ENCODE assay signal across 21 cellular contexts in the genomic region with DNA sequence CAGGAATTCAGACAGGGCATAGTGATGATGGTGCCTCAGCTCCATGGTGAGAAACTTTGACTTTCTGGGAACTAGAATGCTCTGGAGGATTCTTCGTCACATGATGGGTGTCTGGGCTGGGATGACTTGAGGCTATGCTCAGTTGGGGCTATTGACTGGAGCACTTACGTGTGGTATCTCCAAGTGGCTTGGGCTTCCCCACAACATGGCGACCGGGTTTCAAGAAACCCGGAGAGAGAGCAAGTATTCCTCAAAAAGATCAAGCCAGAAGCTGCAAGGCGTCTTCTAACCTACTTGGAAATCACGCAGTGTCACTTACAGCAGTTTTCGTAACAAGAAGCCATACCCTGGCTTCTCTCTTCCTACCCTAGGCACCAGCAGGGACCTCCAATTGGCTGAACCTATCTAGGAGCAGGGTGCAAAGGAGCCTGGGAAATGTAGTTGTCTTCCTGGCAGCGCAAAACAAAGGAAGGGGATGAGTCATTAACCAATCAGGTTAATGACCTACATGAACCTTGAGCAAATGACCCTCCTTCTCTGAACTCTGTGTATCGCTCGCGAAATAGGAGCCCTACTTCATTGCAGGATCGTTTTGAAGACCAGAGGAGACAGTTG. TPM values are rescaled to one million over a fixed set of nuclear protein-coding genes. Genes with fewer than 3 reads are reported as not detected.
DNase-seq lines count a peak whose midpoint lies in the region; ATAC-seq lines count a peak whose summit lies in the region.
"Had no signal": no experiment of that assay in that cellular context is flagged by ENCODE, and none has a peak within 500 bp of the region (broad histone marks: within the 10 kb centered on the region; RNA-seq: fewer than 3 reads in every experiment).

No MANE protein-coding gene starts in this region.

- peak overlapping the region; percentile 41 for H3K27ac Mint-ChIP-seq in activated CD4-positive, alpha-beta T cell treated with anti-CD3 and anti-CD28 coated beads for 36 hours
- peak overlapping the region; percentile 1 for H3K27ac Mint-ChIP-seq in T-helper 17 cell
- peak overlapping the region in 8 of 10 donors; percentile 15 to 84 (median 56) for H3K27ac Mint-ChIP-seq in naive thymus-derived CD8-positive, alpha-beta T cell
- H3K27ac Mint-ChIP-seq in stimulated activated naive CD8-positive, alpha-beta T cell treated with anti-CD3 and anti-CD28 coated beads, Interleukin-15, amount 100 ng/mL, for 72 hours, result no peak overlapping the region
- H3K27ac Mint-ChIP-seq: brain; T-helper 2 cell treated with Interferon-gamma antibody and Interleukin-4, amounts not matched to agents 5 μg/mL and 100 μg/mL, for 36 hours; type B pancreatic cell; WTC11 had no signal

- CTCF ChIA-PET in activated CD4-positive, alpha-beta T cell treated with anti-CD3 and anti-CD28 coated beads for 36 hours (lab: Charles Lee), result interaction anchor here (0.7 to 1.0 kb wide), 2 partner anchors 19 to 22 kb away, joined by 3 to 4 read pairs; partner anchors contain the start of gene VAV1

- H3K9me3 Mint-ChIP-seq in activated CD4-positive, alpha-beta T cell treated with anti-CD3 and anti-CD28 coated beads for 36 hours (ENCODE audit: low read depth), result peaks cover 8% of the 10 kb centered on the region
- H3K9me3 Mint-ChIP-seq in naive thymus-derived CD8-positive, alpha-beta T cell, result peaks cover 0 to 7% (median 0%) of the 10 kb centered on the region in 9 donors
- peaks cover 5 to 12% of the 10 kb centered on the region in 2 donors for H3K9me3 Mint-ChIP-seq in stimulated activated naive CD8-positive, alpha-beta T cell treated with anti-CD3 and anti-CD28 coated beads, Interleukin-15, amount 100 ng/mL, for 72 hours

- no peak overlapping the region for H3K4me3 Mint-ChIP-seq in activated CD4-positive, alpha-beta T cell treated with anti-CD3 and anti-CD28 coated beads for 36 hours
- no peak overlapping the region for H3K4me3 Mint-ChIP-seq in T-helper 17 cell
- no peak overlapping the region for H3K4me3 Mint-ChIP-seq in naive thymus-derived CD8-positive, alpha-beta T cell
- no peak overlapping the region for H3K4me3 Mint-ChIP-seq in stimulated activated naive CD8-positive, alpha-beta T cell treated with anti-CD3 and anti-CD28 coated beads, Interleukin-15, amount 100 ng/mL, for 72 hours
- H3K4me3 Mint-ChIP-seq: brain; T-helper 2 cell treated with Interferon-gamma antibody and Interleukin-4, amounts not matched to agents 5 μg/mL and 100 μg/mL, for 36 hours; type B pancreatic cell; WTC11 had no signal

- peak; percentile 15 for ATAC-seq in activated CD4-positive, alpha-beta T cell treated with anti-CD3 and anti-CD28 coated beads for 36 hours
- no peak for ATAC-seq in T-helper 17 cell
- ATAC-seq in naive thymus-derived CD8-positive, alpha-beta T cell, result no peak
- no peak for ATAC-seq in stimulated activated naive CD8-positive, alpha-beta T cell treated with anti-CD3 and anti-CD28 coated beads, Interleukin-15, amount 100 ng/mL, for 72 hours
- ATAC-seq: WTC11 had no signal

- H3K9me3 ChIP-seq in T-helper 17 cell (ENCODE audit: control insufficient read depth, low read length, poor library complexity, severe bottlenecking), result no peaks in the 10 kb centered on the region
- H3K9me3 ChIP-seq: adrenal gland had no signal

- peaks cover 91% of the 10 kb centered on the region for H3K4me1 Mint-ChIP-seq in activated CD4-positive, alpha-beta T cell treated with anti-CD3 and anti-CD28 coated beads for 36 hours
- H3K4me1 Mint-ChIP-seq in T-helper 17 cell, result peaks cover 46% of the 10 kb centered on the region
- H3K4me1 Mint-ChIP-seq in naive thymus-derived CD8-positive, alpha-beta T cell, result peaks cover 51 to 94% (median 90%) of the 10 kb centered on the region in 4 donors
- H3K4me1 Mint-ChIP-seq in stimulated activated naive CD8-positive, alpha-beta T cell treated with anti-CD3 and anti-CD28 coated beads, Interleukin-15, amount 100 ng/mL, for 72 hours, result peaks cover 89% of the 10 kb centered on the region
- H3K4me1 Mint-ChIP-seq: brain, WTC11 had no signal

- H3K36me3 Mint-ChIP-seq in activated CD4-positive, alpha-beta T cell treated with anti-CD3 and anti-CD28 coated beads for 36 hours (ENCODE audit: low read depth), result peaks cover 69% of the 10 kb centered on the region
- peaks cover 12% of the 10 kb centered on the region for H3K36me3 Mint-ChIP-seq in T-helper 17 cell (ENCODE audit: low read depth)
- peaks cover 10 to 45% (median 15%) of the 10 kb centered on the region in 3 donors for H3K36me3 Mint-ChIP-seq in naive thymus-derived CD8-positive, alpha-beta T cell
- H3K36me3 Mint-ChIP-seq: brain, type B pancreatic cell had no signal

- POLR2A ChIA-PET in activated CD4-positive, alpha-beta T cell treated with anti-CD3 and anti-CD28 coated beads for 36 hours (lab: Charles Lee), result no interaction called here
- POLR2A ChIA-PET in naive thymus-derived CD8-positive, alpha-beta T cell (lab: Charles Lee), result interaction anchor here (0.5 to 1.1 kb wide), 2 partner anchors 22 to 82 kb away, joined by 3 to 4 read pairs; partner anchors contain the start of gene VAV1

- no peaks in the 10 kb centered on the region for H3K27me3 Mint-ChIP-seq in activated CD4-positive, alpha-beta T cell treated with anti-CD3 and anti-CD28 coated beads for 36 hours
- H3K27me3 Mint-ChIP-seq in T-helper 17 cell, result no peaks in the 10 kb centered on the region
- no peaks in the 10 kb centered on the region for H3K27me3 Mint-ChIP-seq in naive thymus-derived CD8-positive, alpha-beta T cell
- no peaks in the 10 kb centered on the region for H3K27me3 Mint-ChIP-seq in stimulated activated naive CD8-positive, alpha-beta T cell treated with anti-CD3 and anti-CD28 coated beads, Interleukin-15, amount 100 ng/mL, for 72 hours

- intact Hi-C loops in activated CD4-positive, alpha-beta T cell treated with anti-CD3 and anti-CD28 coated beads for 36 hours (cut with DNase I, micrococcal nuclease), result no loop called here

- DNase-seq in activated CD4-positive, alpha-beta T cell treated with anti-CD3 and anti-CD28 coated beads for 36 hours, result no peak
- DNase-seq in activated CD4-positive, alpha-beta T cell treated with anti-CD3 and anti-CD28 coated beads for 48 hours, result no peak
- DNase-seq in ELF-1 (ENCODE audit: low read depth, low spot score) (peak; percentile 28), T-helper 17 cell (no peak), occipital lobe (lab: John Stamatoyannopoulos, UW) (no peak)
- DNase-seq in naive thymus-derived CD8-positive, alpha-beta T cell, result no peak
- DNase-seq in activated CD8-positive, alpha-beta memory T cell treated with anti-CD3 and anti-CD28 coated beads, Interleukin-2, amount 50 U/mL, for 48 hours, result no peak
- no peak for DNase-seq in stimulated activated naive CD8-positive, alpha-beta T cell treated with anti-CD3 and anti-CD28 coated beads, Interleukin-15, amount 100 ng/mL, for 72 hours
- DNase-seq: activated CD4-positive, alpha-beta T cell treated with anti-CD3 and anti-CD28 coated beads, Interleukin-2, amount 50 U/mL, for 48 hours; activated effector memory CD4-positive, alpha-beta T cell treated with anti-CD3 and anti-CD28 coated beads, Interleukin-2, amount 50 U/mL, for 16 hours; adrenal gland; head of caudate nucleus; NCI-H2029 treated with DMSO at 0.1 percent for 48 hours; NCI-H345; NCI-H748 treated with DMSO at 0.1 percent for 48 hours had no signal

RNA-seq across cellular contexts. Expression of gene VAV1, which starts 22.4 kb away (rescaled TPM):
- total RNA-seq in activated CD4-positive, alpha-beta T cell treated with anti-CD3 and anti-CD28 coated beads for 36 hours, result 10 to 100 TPM; 73.4 to 90.8 TPM
- total RNA-seq in T-helper 17 cell, result 10 to 100 TPM; 83.0 to 92.0 TPM
- 10 to 100 TPM; 79.5 to 85.0 TPM for total RNA-seq in naive thymus-derived CD8-positive, alpha-beta T cell
- polyA plus RNA-seq in naive thymus-derived CD8-positive, alpha-beta T cell, result 10 to 100 TPM; 18.7 to 27.9 (median 19.9) TPM
- total RNA-seq in occipital lobe, result 2.5 TPM

RNA-seq across cellular contexts. Expression of gene SH2D3A, which starts 27.7 kb away (rescaled TPM):
- total RNA-seq in activated CD4-positive, alpha-beta T cell treated with anti-CD3 and anti-CD28 coated beads for 36 hours, result 10 to 100 TPM; 20.7 to 23.2 TPM
- total RNA-seq in T-helper 17 cell, result 10 to 100 TPM; 43.8 to 50.3 TPM
- total RNA-seq in naive thymus-derived CD8-positive, alpha-beta T cell, result 10 to 100 TPM; 45.8 to 46.5 TPM
- polyA plus RNA-seq in naive thymus-derived CD8-positive, alpha-beta T cell, result 10 to 100 TPM; 23.0 to 47.3 (median 35.7) TPM
- not detected for total RNA-seq in occipital lobe
- total RNA-seq: RPMI7951, skeletal muscle tissue had no signal

RNA-seq across cellular contexts. Expression of gene TRIP10, which starts 55.4 kb away (rescaled TPM):
- 10 to 100 TPM; 45.1 to 50.0 TPM for total RNA-seq in activated CD4-positive, alpha-beta T cell treated with anti-CD3 and anti-CD28 coated beads for 36 hours
- total RNA-seq in T-helper 17 cell (1 to 10 TPM in 1 of 2 donors, under 1 TPM in 1; 0.92 to 3.3 TPM), occipital lobe (3.0 TPM)
- total RNA-seq in naive thymus-derived CD8-positive, alpha-beta T cell, result 1 to 10 TPM; 4.5 to 5.3 TPM
- 1 to 10 TPM in 1 of 3 donors, under 1 TPM in 2; 0.64 to 1.0 (median 0.97) TPM for polyA plus RNA-seq in naive thymus-derived CD8-positive, alpha-beta T cell

RNA-seq across cellular contexts. Expression of gene GPR108, which starts 57.5 kb away (rescaled TPM):
- total RNA-seq in activated CD4-positive, alpha-beta T cell treated with anti-CD3 and anti-CD28 coated beads for 36 hours, result 10 to 100 TPM; 58.8 to 59.9 TPM
- total RNA-seq in T-helper 17 cell (10 to 100 TPM; 53.4 to 55.5 TPM), occipital lobe (11.2 TPM)
- total RNA-seq in naive thymus-derived CD8-positive, alpha-beta T cell, result 10 to 100 TPM; 56.8 to 58.3 TPM
- polyA plus RNA-seq in naive thymus-derived CD8-positive, alpha-beta T cell, result 10 to 100 TPM; 51.0 to 77.1 (median 58.0) TPM

Comparison
In these comparisons a context has a peak if more than half of its experiments do, and no peak if none do; other contexts are left out.
1. H3K27ac Mint-ChIP-seq: peak in activated CD4-positive, alpha-beta T cell treated with anti-CD3 and anti-CD28 coated beads for 36 hours (single experiment), T-helper 17 cell (single experiment) and naive thymus-derived CD8-positive, alpha-beta T cell (8 of 10); none in stimulated activated naive CD8-positive, alpha-beta T cell treated with anti-CD3 and anti-CD28 coated beads, Interleukin-15, amount 100 ng/mL, for 72 hours (0 of 2).
2. RNA of gene VAV1, which starts 22.4 kb away (total RNA-seq): 83.0 to 92.0 TPM in T-helper 17 cell, 73.4 to 90.8 TPM in activated CD4-positive, alpha-beta T cell treated with anti-CD3 and anti-CD28 coated beads for 36 hours and 79.5 to 85.0 TPM in naive thymus-derived CD8-positive, alpha-beta T cell; 2.5 TPM in occipital lobe (single experiment); every median in the first group is over 10 times any median in the second.
3. RNA of gene SH2D3A, which starts 27.7 kb away (total RNA-seq): 43.8 to 50.3 TPM in T-helper 17 cell, 45.8 to 46.5 TPM in naive thymus-derived CD8-positive, alpha-beta T cell and 20.7 to 23.2 TPM in activated CD4-positive, alpha-beta T cell treated with anti-CD3 and anti-CD28 coated beads for 36 hours; not detected in occipital lobe (single experiment); every median in the first group is over 10 times any median in the second.
4. RNA of gene TRIP10, which starts 55.4 kb away (total RNA-seq): 45.1 to 50.0 TPM in activated CD4-positive, alpha-beta T cell treated with anti-CD3 and anti-CD28 coated beads for 36 hours; 4.5 to 5.3 TPM in naive thymus-derived CD8-positive, alpha-beta T cell, 0.92 to 3.3 TPM in T-helper 17 cell and 3.0 TPM in occipital lobe (single experiment); every median in the first group is over 4 times any median in the second.